ENCODE assay signal across 20 cellular contexts in genomic region chr17:82024859-82025258, GRCh38.
"Had no signal": no experiment of that assay in that cellular context is flagged by ENCODE, and none has a peak within 500 bp of the region (broad histone marks: within the 10 kb centered on the region; RNA-seq: fewer than 3 reads in every experiment).

No MANE protein-coding gene starts in this region.

- H3K9ac ChIP-seq: parathyroid adenoma had no signal

- H3K27ac ChIP-seq: brain microvascular endothelial cell, coronary artery, esophagus muscularis mucosa, left lung, neutrophil, parathyroid adenoma, stomach, thoracic aorta, upper lobe of right lung had no signal

- H3K36me3 ChIP-seq: brain microvascular endothelial cell, neutrophil, thoracic aorta, upper lobe of right lung had no signal

- H3K4me3 ChIP-seq: upper lobe of right lung had no signal

- ATAC-seq: activated CD8-positive, alpha-beta T cell treated with anti-CD3 and anti-CD28 coated beads, Interleukin-2, amount 10 ng/mL, durations not matched to agents 7 days and 5 days; left lung; upper lobe of right lung had no signal

- H3K27me3 Mint-ChIP-seq: activated CD4-positive, alpha-beta T cell treated with anti-CD3 and anti-CD28 coated beads, Interleukin-2, amount 10 ng/mL, durations not matched to agents 24 days and 14 days; activated naive CD8-positive, alpha-beta T cell treated with anti-CD3 and anti-CD28 coated beads, Interleukin-2, amount 10 ng/mL, durations not matched to agents 7 days and 5 days; central memory CD8-positive, alpha-beta T cell had no signal

- DNase-seq: activated B cell treated with CpG ODN at 0.5 μM for 24 hours; activated CD4-positive, alpha-beta T cell treated with anti-CD3 and anti-CD28 coated beads, Interleukin-2, amount 10 ng/mL, durations not matched to agents 24 days and 14 days; activated CD8-positive, alpha-beta memory T cell treated with anti-CD3 and anti-CD28 coated beads, Interleukin-2, amount 50 U/mL, for 4 hours; activated CD8-positive, alpha-beta T cell treated with anti-CD3 and anti-CD28 coated beads, Interleukin-2, amount 10 ng/mL, durations not matched to agents 7 days and 5 days; activated naive CD8-positive, alpha-beta T cell treated with anti-CD3 and anti-CD28 coated beads, Interleukin-2, amount 10 ng/mL, durations not matched to agents 7 days and 5 days; anterior cingulate cortex; brain microvascular endothelial cell; hippocampal formation; kidney; left lung; naive B cell; stimulated activated CD4-positive, alpha-beta T cell treated with anti-CD3 and anti-CD28 coated beads, Interleukin-1b, Interleukin-23, amount 100 ng/mL, for 48 hours; stomach; upper lobe of right lung had no signal

- H3K36me3 Mint-ChIP-seq: naive B cell had no signal

- H3K9me3 ChIP-seq: esophagus muscularis mucosa, left lung, neutrophil, stomach, thoracic aorta, upper lobe of right lung had no signal

- H3K27ac Mint-ChIP-seq: activated B cell treated with CpG ODN at 0.5 μM for 24 hours; activated CD4-positive, alpha-beta T cell treated with anti-CD3 and anti-CD28 coated beads, Interleukin-2, amount 10 ng/mL, durations not matched to agents 24 days and 14 days; naive B cell had no signal

- H2AFZ ChIP-seq: parathyroid adenoma had no signal

- H3K27me3 ChIP-seq: brain microvascular endothelial cell, left lung, neutrophil, stomach, upper lobe of right lung had no signal

- H3K9me3 Mint-ChIP-seq: activated B cell treated with CpG ODN at 0.5 μM for 24 hours; activated CD4-positive, alpha-beta T cell treated with anti-CD3 and anti-CD28 coated beads, Interleukin-2, amount 10 ng/mL, durations not matched to agents 24 days and 14 days; activated naive CD8-positive, alpha-beta T cell treated with anti-CD3 and anti-CD28 coated beads, Interleukin-2, amount 10 ng/mL, durations not matched to agents 7 days and 5 days; central memory CD8-positive, alpha-beta T cell; naive B cell had no signal
